In the genomic region with DNA sequence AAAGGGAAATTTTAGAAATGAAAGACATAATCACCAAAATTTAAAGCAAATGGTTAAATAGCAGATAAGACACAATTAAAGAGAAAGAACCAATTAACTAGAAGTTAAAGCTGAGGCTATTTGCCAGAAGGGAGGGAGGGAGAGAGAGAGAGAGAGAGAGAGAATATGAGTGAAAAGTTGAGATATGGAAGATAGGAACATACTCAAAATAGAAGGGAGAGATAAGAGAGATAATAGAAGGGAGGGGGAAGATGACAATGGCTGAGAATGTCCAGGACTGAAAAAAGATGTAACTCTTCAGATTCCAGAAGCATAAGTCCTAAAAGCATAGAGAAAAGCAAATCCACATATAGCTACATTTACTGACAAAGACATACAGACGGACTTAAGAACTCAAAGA, we compare ENCODE assay signal across 2 cellular contexts.
TF ChIP-seq lines count a peak whose summit lies in the region.

No MANE protein-coding gene starts in this region.

TF ChIP-seq in SK-N-SH, 30 proteins besides CTCF, POLR2A, EP300 and RAD21:
- TF ChIP-seq JUND (IDR thresholded peaks at IDR 0.05) (peak; percentile 10; the same call in 1 of the 2 replicates), SIN3A (IDR thresholded peaks at IDR 0.05; ENCODE audit: borderline replicate concordance, low read depth, low read length) (no peak), POLR2AphosphoS5 (IDR thresholded peaks at IDR 0.05; ENCODE audit: low read depth, low read length) (peak; percentile 30; the same call in 1 of the 2 replicates), TCF12 (IDR thresholded peaks at IDR 0.05) (peak; percentile 69), GATA2 (CRISPR knock-in tag; IDR thresholded peaks at IDR 0.05) (peak; percentile 78), MXI1 (IDR thresholded peaks at IDR 0.05; ENCODE audit: low read depth, low read length) (no peak), MEF2A (IDR thresholded peaks at IDR 0.05; ENCODE audit: borderline replicate concordance, low read depth) (0 out of 2 replicates have a peak, but pooled peaks have one; percentile 14)
- TF ChIP-seq, protein P1, sequence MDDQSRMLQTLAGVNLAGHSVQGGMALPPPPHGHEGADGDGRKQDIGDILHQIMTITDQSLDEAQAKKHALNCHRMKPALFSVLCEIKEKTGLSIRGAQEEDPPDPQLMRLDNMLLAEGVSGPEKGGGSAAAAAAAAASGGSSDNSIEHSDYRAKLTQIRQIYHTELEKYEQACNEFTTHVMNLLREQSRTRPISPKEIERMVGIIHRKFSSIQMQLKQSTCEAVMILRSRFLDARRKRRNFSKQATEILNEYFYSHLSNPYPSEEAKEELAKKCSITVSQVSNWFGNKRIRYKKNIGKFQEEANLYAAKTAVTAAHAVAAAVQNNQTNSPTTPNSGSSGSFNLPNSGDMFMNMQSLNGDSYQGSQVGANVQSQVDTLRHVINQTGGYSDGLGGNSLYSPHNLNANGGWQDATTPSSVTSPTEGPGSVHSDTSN (IDR thresholded peaks at IDR 0.05) = peak; percentile 53

TF ChIP-seq in endothelial cell of umbilical vein, 7 proteins besides CTCF, POLR2A, EP300 and RAD21:
- TF ChIP-seq JUN (IDR thresholded peaks at IDR 0.05; ENCODE audit: borderline replicate concordance, insufficient read depth, insufficient read length, low read depth) (no peak), GATA2 (IDR thresholded peaks at IDR 0.05; ENCODE audit: insufficient read depth, insufficient read length, low read depth, low read length) (no peak), FOS (IDR thresholded peaks at IDR 0.05; ENCODE audit: borderline replicate concordance, insufficient read depth, low read length) (no peak), EZH2 (IDR thresholded peaks at IDR 0.05; ENCODE audit: borderline replicate concordance, low read depth, low read length, severe bottlenecking) (no peak), MYC (IDR thresholded peaks at IDR 0.05; ENCODE audit: low read depth, low read length) (no peak), POLR2AphosphoS5 (IDR thresholded peaks at IDR 0.05; ENCODE audit: insufficient read depth, low read depth, low read length) (no peak)
- TF ChIP-seq, protein P2, sequence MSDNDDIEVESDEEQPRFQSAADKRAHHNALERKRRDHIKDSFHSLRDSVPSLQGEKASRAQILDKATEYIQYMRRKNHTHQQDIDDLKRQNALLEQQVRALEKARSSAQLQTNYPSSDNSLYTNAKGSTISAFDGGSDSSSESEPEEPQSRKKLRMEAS (IDR thresholded peaks at IDR 0.05; ENCODE audit: insufficient read depth, insufficient read length) = no peak
